8 cellular contexts compared by ENCODE assay signal in the genomic region with DNA sequence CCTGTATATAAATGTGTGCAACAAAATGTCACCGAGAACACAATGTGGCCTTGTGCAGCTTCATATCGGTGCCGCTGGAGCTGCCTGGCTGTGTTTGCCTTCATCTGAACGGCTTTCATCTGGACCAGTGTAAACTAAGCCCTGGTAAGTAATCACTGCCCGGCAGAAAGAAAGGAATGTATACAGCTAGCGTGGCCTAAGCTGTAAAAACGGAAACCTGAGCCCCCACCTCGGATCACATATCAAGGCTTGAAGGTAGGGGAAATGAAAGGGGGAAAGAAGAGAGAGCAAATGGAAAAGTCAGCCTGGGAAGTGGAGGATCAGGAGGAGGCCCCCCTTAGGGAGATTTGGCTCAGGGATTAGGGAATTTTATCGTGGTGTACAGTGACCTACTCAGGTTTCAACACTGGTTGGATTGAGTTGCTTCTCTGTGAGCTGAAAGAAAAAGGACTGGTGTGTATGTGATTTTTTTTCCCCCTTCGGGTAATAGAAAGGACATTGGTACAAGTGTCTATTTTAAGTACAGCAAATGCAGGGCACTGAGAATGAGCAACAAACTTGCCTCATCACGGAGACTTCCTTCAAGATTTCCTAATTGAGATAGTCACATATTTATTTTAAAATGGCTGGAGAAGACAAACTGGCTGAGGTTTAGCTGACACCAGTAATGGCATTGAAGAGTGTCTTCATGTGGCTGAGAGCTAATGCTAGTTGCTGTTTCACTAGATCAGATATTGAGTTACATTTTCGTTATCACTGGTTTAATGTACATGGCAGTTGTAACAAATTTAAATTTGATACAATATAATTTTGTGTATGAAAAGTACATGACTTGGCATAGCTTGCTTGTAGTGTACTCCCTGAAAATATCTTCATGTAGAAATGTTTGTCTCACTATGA. TPM values are rescaled to one million over a fixed set of nuclear protein-coding genes. Genes with fewer than 3 reads are reported as not detected.
DNase-seq lines count a peak whose midpoint lies in the region; ATAC-seq, FAIRE-seq and TF ChIP-seq lines count a peak whose summit lies in the region.

No MANE protein-coding gene starts in this region.

- H3K27me3 ChIP-seq in esophagus squamous epithelium (peaks cover 0 to 53% (median 0%) of the 10 kb centered on the region in 4 donors), small intestine (ENCODE audit: control insufficient read depth in 2 of 2, insufficient read depth in 2 of 2, low read length in 2 of 2) (peaks cover 6 to 7% of the 10 kb centered on the region in 2 donors)

- POLR2A ChIA-PET in naive thymus-derived CD8-positive, alpha-beta T cell (lab: Charles Lee), result no interaction called here

- intact Hi-C loops in esophagus squamous epithelium (cut with DNase I), result no loop called here

- TF ChIP-seq CTCF in esophagus squamous epithelium (IDR thresholded peaks at IDR 0.05) (no peak), progenitor cell of endocrine pancreas (IDR thresholded peaks at IDR 0.05; ENCODE audit: unreplicated experiment) (no peak)

- H3K4me3 ChIP-seq in esophagus squamous epithelium (peak overlapping the region in 3 of 4 donors; percentile 19 to 79 (median 62)), small intestine (ENCODE audit: low read depth in 1 of 2, low read length in 2 of 2) (no peak overlapping the region)

- no peak overlapping the region for H3K27ac Mint-ChIP-seq in progenitor cell of endocrine pancreas
- no peak overlapping the region for H3K27ac Mint-ChIP-seq in naive thymus-derived CD8-positive, alpha-beta T cell

- H3K9me3 ChIP-seq in esophagus squamous epithelium (no peaks in the 10 kb centered on the region), small intestine (ENCODE audit: control insufficient read depth, low read depth) (no peaks in the 10 kb centered on the region)

- no peak for TF ChIP-seq POLR2A in esophagus squamous epithelium (IDR thresholded peaks at IDR 0.05)

- peaks cover 12% of the 10 kb centered on the region for H3K27me3 Mint-ChIP-seq in progenitor cell of endocrine pancreas
- peaks cover 13 to 28% (median 17%) of the 10 kb centered on the region in 5 donors for H3K27me3 Mint-ChIP-seq in naive thymus-derived CD8-positive, alpha-beta T cell

- no peaks in the 10 kb centered on the region for H3K9me3 Mint-ChIP-seq in progenitor cell of endocrine pancreas (ENCODE audit: low read depth)
- H3K9me3 Mint-ChIP-seq in naive thymus-derived CD8-positive, alpha-beta T cell, result no peaks in the 10 kb centered on the region

- no peak overlapping the region for H3K4me3 Mint-ChIP-seq in progenitor cell of endocrine pancreas (ENCODE audit: low read depth)
- H3K4me3 Mint-ChIP-seq in naive thymus-derived CD8-positive, alpha-beta T cell, result no peak overlapping the region

- no peaks in the 10 kb centered on the region for H3K36me3 Mint-ChIP-seq in progenitor cell of endocrine pancreas (ENCODE audit: insufficient read depth)
- no peaks in the 10 kb centered on the region for H3K36me3 Mint-ChIP-seq in naive thymus-derived CD8-positive, alpha-beta T cell

- no peak for ATAC-seq in naive thymus-derived CD8-positive, alpha-beta T cell

- H3K4me1 ChIP-seq in esophagus squamous epithelium, result peaks cover 22 to 67% (median 23%) of the 10 kb centered on the region in 3 donors
- peaks cover 0 to 2% of the 10 kb centered on the region in 2 donors for H3K4me1 ChIP-seq in small intestine (ENCODE audit: control insufficient read depth in 2 of 2, insufficient read depth in 1 of 2, low read depth in 1 of 2, low read length in 1 of 2)

- 53 to 63% methylated on average over 11 to 12 of the region's 12 CpGs for WGBS in esophagus squamous epithelium, 2 donors
- 53 to 67% (median 58%) methylated on average over 12 of the region's 12 CpGs for WGBS in small intestine, 3 donors

- no peak for FAIRE-seq in RCC 7860 (lab: Jason Lieb, UNC)
- no peak for FAIRE-seq in small intestine (lab: Jason Lieb, UNC)

- no peaks in the 10 kb centered on the region for H3K36me3 ChIP-seq in esophagus squamous epithelium
- H3K36me3 ChIP-seq in small intestine (ENCODE audit: control insufficient read depth in 2 of 2, insufficient read depth in 2 of 2, low read length in 2 of 2), result no peaks in the 10 kb centered on the region

- DNase-seq in H4 (ENCODE audit: low spot score), result peak; percentile 70
- DNase-seq in NCI-H774 (lab: John Stamatoyannopoulos, UW), result peak; percentile 59
- no peak for DNase-seq in esophagus squamous epithelium (lab: John Stamatoyannopoulos, UW)
- peak; percentile 21 for DNase-seq in progenitor cell of endocrine pancreas (ENCODE audit: low spot score, unreplicated experiment)
- DNase-seq in RCC 7860 (ENCODE audit: low spot score), result no peak
- DNase-seq in small intestine, result no peak
- no peak for DNase-seq in foreskin melanocyte
- DNase-seq in naive thymus-derived CD8-positive, alpha-beta T cell, result no peak

- H3K4me1 Mint-ChIP-seq in progenitor cell of endocrine pancreas (ENCODE audit: low read depth), result peaks cover 11% of the 10 kb centered on the region
- peaks cover 8 to 25% (median 19%) of the 10 kb centered on the region in 4 donors for H3K4me1 Mint-ChIP-seq in naive thymus-derived CD8-positive, alpha-beta T cell

- H3K27ac ChIP-seq in esophagus squamous epithelium (peak overlapping the region in 3 of 4 donors; percentile 60 to 78 (median 63)), small intestine (ENCODE audit: low read depth in 1 of 2, low read length in 1 of 2) (peak overlapping the region in 1 of 2 donors; percentile 18)

RNA-seq across cellular contexts. Expression of a gene that starts 3.5 kb away (rescaled TPM):
- total RNA-seq in H4 (2014; rRNA removed; shearing (Covaris generic)), result 1.5 and 2.9 TPM in 2 replicates
- total RNA-seq in esophagus squamous epithelium (1 to 10 TPM in 3 of 4 donors, under 1 TPM in 1; 0.15 to 3.8 (median 1.6) TPM), progenitor cell of endocrine pancreas (15.4 and 17.0 TPM in 2 replicates)
- polyA plus RNA-seq in small intestine, result 1 to 10 TPM in 2 of 3 donors, not detected in 1; 1.1 to 1.6 TPM
- total RNA-seq in naive thymus-derived CD8-positive, alpha-beta T cell, result 1 to 10 TPM in 1 of 2 experiments, under 1 TPM in 1; 0.82 to 1.4 TPM
- polyA plus RNA-seq in naive thymus-derived CD8-positive, alpha-beta T cell, result under 1 TPM; 0.05 to 0.39 (median 0.08) TPM

RNA-seq across cellular contexts. Expression of a gene that starts 34.0 kb away (rescaled TPM):
- total RNA-seq in H4 (2014; rRNA removed; shearing (Covaris generic)), result 5.4 and 11.1 TPM in 2 replicates
- total RNA-seq in esophagus squamous epithelium, result 10 to 100 TPM in 3 of 4 donors, 1 to 10 TPM in 1; 7.0 to 15.9 (median 12.3) TPM
- total RNA-seq in progenitor cell of endocrine pancreas, result 12.5 and 12.8 TPM in 2 replicates
- 10 to 100 TPM in 1 of 3 donors, 1 to 10 TPM in 2; 6.5 to 13.4 (median 9.8) TPM for polyA plus RNA-seq in small intestine
- 10 to 100 TPM; 14.0 to 16.6 TPM for total RNA-seq in naive thymus-derived CD8-positive, alpha-beta T cell
- polyA plus RNA-seq in naive thymus-derived CD8-positive, alpha-beta T cell, result 10 to 100 TPM; 11.1 to 13.9 (median 12.3) TPM

Comparison
In these comparisons a context has a peak if more than half of its experiments do, and no peak if none do; other contexts are left out.
1. DNase-seq: peak in H4 (single experiment), NCI-H774 (single experiment) and progenitor cell of endocrine pancreas (single experiment); none in esophagus squamous epithelium (single experiment), RCC 7860 (single experiment), small intestine (single experiment), foreskin melanocyte (single experiment) and naive thymus-derived CD8-positive, alpha-beta T cell (0 of 10).
2. H3K4me3 ChIP-seq: peak in esophagus squamous epithelium (3 of 4); none in small intestine (0 of 2).